In the genomic region with DNA sequence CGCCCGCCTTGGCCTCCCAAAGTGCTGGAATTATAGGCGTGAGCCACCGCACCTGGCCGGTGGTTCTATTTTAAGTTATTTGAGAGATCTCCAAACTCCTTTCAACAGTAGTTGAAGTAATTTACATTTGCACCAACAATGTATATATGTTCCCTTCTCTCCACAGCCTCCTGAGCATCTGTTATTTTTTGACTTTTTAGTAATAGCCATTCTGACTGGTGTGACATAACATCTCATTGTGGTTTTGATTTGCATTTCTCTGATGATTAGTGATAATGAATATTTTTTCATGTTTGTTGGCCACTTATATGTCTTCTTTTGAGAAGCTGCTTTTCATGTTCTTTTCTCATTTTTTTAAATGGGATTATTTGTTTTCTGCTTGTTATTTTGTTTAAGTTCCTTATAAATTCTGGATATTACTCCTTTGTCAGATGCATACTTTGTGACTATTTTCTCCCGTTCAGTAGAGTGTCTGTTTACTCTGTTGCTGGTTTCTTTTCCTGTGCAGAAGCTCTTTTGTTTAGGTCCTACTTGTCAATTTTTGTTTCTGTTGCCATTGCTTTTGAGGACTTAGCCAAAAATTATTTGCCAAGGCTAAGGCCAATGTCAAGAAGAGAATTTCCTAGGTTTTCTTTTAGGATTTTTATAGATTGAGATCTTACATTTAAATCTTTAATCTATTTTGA, we compare ENCODE assay signal across 17 cellular contexts.
A peak's percentile ranks its signal among the peaks of the same experiment; 100 is the strongest.
DNase-seq lines count a peak whose midpoint lies in the region; ATAC-seq and TF ChIP-seq lines count a peak whose summit lies in the region.
"Had no signal": no experiment of that assay in that cellular context is flagged by ENCODE, and none has a peak within 500 bp of the region (broad histone marks: within the 10 kb centered on the region; RNA-seq: fewer than 3 reads in every experiment).

No MANE protein-coding gene starts in this region.

- POLR2A ChIA-PET in activated B cell treated with CpG ODN at 0.5 μM for 24 hours (lab: Charles Lee): interaction anchor here (1.1 kb wide), 1 partner anchor 28 kb away, joined by 7 read pairs; no protein-coding TSS in a partner anchor

- H3K4me2 ChIP-seq in MM.1S (ENCODE audit: low read depth, low read length): no peak overlapping the region
- H3K4me2 ChIP-seq: A549 had no signal

- no peak for DNase-seq in activated B cell treated with CpG ODN at 0.5 μM for 24 hours
- DNase-seq in MM.1S: no peak
- no peak for DNase-seq in endodermal cell
- DNase-seq in GM20000 (ENCODE audit: low spot score): no peak
- DNase-seq: Caco-2; CD8-positive, alpha-beta memory T cell; DND-41; GDM1; GM23248; Karpas-422 had no signal

- H3K27ac ChIP-seq in MM.1S (ENCODE audit: low read length) (no peak overlapping the region), endodermal cell (ENCODE audit: low read depth, low read length) (no peak overlapping the region)
- H3K27ac ChIP-seq: A549, GM23248 had no signal

- intact Hi-C loops in activated B cell treated with CpG ODN at 0.5 μM for 24 hours (cut with micrococcal nuclease): loop anchor here (1.0 kb wide), 1 partner anchor 14 kb away; no protein-coding TSS in a partner anchor

- H4K20me1 ChIP-seq in MM.1S (ENCODE audit: insufficient read depth, low read length): no peaks in the 10 kb centered on the region

- no peaks in the 10 kb centered on the region for H3K4me1 ChIP-seq in MM.1S (ENCODE audit: low read length)
- H3K4me1 ChIP-seq in endodermal cell (ENCODE audit: control insufficient read depth, insufficient read depth, low read length): no peaks in the 10 kb centered on the region
- H3K4me1 ChIP-seq: A549, Caco-2 had no signal

- no peaks in the 10 kb centered on the region for H3K79me2 ChIP-seq in MM.1S (ENCODE audit: low read length)

- no peak overlapping the region for H3K9ac ChIP-seq in MM.1S (ENCODE audit: low read length)
- no peak overlapping the region for H3K9ac ChIP-seq in endodermal cell (ENCODE audit: extremely low read depth, low read length, poor library complexity, severe bottlenecking)
- H3K9ac ChIP-seq: GM23248 had no signal

- H3K4me1 Mint-ChIP-seq in activated B cell treated with CpG ODN at 0.5 μM for 24 hours: peaks cover 47% of the 10 kb centered on the region
- peaks cover 45% of the 10 kb centered on the region for H3K4me1 Mint-ChIP-seq in stimulated activated memory B cell treated with anti-CD40 and anti-IgM and Interleukin-4, amounts not matched to agents 10 μg/mL and 1 μg/mL and 100 μg/mL, for 72 hours
- H3K4me1 Mint-ChIP-seq in endodermal cell: no peaks in the 10 kb centered on the region
- H3K4me1 Mint-ChIP-seq: CD8-positive, alpha-beta memory T cell had no signal

- no peak for TF ChIP-seq CTCF in activated B cell treated with CpG ODN at 0.5 μM for 24 hours (IDR thresholded peaks at IDR 0.05)
- TF ChIP-seq CTCF in MM.1S (IDR thresholded peaks at IDR 0.05; ENCODE audit: low read length): no peak
- TF ChIP-seq CTCF in endodermal cell (conservative IDR thresholded peaks at IDR 0.05): no peak
- no peak for TF ChIP-seq CTCF in GM20000 (IDR thresholded peaks at IDR 0.05; ENCODE audit: extremely low read depth, missing control alignments)

- H3K4me3 ChIP-seq in MM.1S (ENCODE audit: low read length) (no peak overlapping the region), endodermal cell (ENCODE audit: low read length) (no peak overlapping the region)
- H3K4me3 ChIP-seq: A549, GM23248, K562 had no signal

- WGBS in endodermal cell (ENCODE audit: insufficient coverage in 1 of 2, insufficient read length in 1 of 2), 2 experiments: 88 to 90% methylated on average over 1 to 6 of the region's 6 CpGs

- ATAC-seq in GM19043 (IDR thresholded peaks at IDR 0.05; ENCODE audit: low read depth, unreplicated experiment) (peak; percentile 50), HG03354 (IDR thresholded peaks at IDR 0.05; ENCODE audit: poor library complexity, severe bottlenecking, unreplicated experiment) (peak; percentile 64), activated B cell treated with CpG ODN at 0.5 μM for 24 hours (ENCODE audit: low read depth) (no peak), HG03196 (IDR thresholded peaks at IDR 0.05; ENCODE audit: unreplicated experiment) (no peak)
- no peak for ATAC-seq in stimulated activated memory B cell treated with anti-CD40 and anti-IgM and Interleukin-4, amounts not matched to agents 10 μg/mL and 1 μg/mL and 100 μg/mL, for 72 hours
- ATAC-seq: A549, HCT116, K562 had no signal

- no peak overlapping the region for H3K4me3 Mint-ChIP-seq in activated B cell treated with CpG ODN at 0.5 μM for 24 hours
- H3K4me3 Mint-ChIP-seq in stimulated activated memory B cell treated with anti-CD40 and anti-IgM and Interleukin-4, amounts not matched to agents 10 μg/mL and 1 μg/mL and 100 μg/mL, for 72 hours: no peak overlapping the region
- H3K4me3 Mint-ChIP-seq in endodermal cell: no peak overlapping the region
- H3K4me3 Mint-ChIP-seq: CD8-positive, alpha-beta memory T cell had no signal

- H3K9me3 Mint-ChIP-seq in activated B cell treated with CpG ODN at 0.5 μM for 24 hours (peaks cover 4% of the 10 kb centered on the region), endodermal cell (no peaks in the 10 kb centered on the region)
- peaks cover 8% of the 10 kb centered on the region for H3K9me3 Mint-ChIP-seq in stimulated activated memory B cell treated with anti-CD40 and anti-IgM and Interleukin-4, amounts not matched to agents 10 μg/mL and 1 μg/mL and 100 μg/mL, for 72 hours

- no peaks in the 10 kb centered on the region for H3K27me3 ChIP-seq in MM.1S (replicated peaks; ENCODE audit: insufficient read depth, low read length)
- H3K27me3 ChIP-seq in endodermal cell (ENCODE audit: control insufficient read depth, insufficient read depth, low read length, poor library complexity, severe bottlenecking): no peaks in the 10 kb centered on the region

- H3K27me3 Mint-ChIP-seq in activated B cell treated with CpG ODN at 0.5 μM for 24 hours (no peaks in the 10 kb centered on the region), endodermal cell (ENCODE audit: insufficient read depth) (no peaks in the 10 kb centered on the region)
- H3K27me3 Mint-ChIP-seq in stimulated activated memory B cell treated with anti-CD40 and anti-IgM and Interleukin-4, amounts not matched to agents 10 μg/mL and 1 μg/mL and 100 μg/mL, for 72 hours: no peaks in the 10 kb centered on the region
- H3K27me3 Mint-ChIP-seq: CD8-positive, alpha-beta memory T cell had no signal

- peaks cover 36% of the 10 kb centered on the region for H3K36me3 Mint-ChIP-seq in activated B cell treated with CpG ODN at 0.5 μM for 24 hours (ENCODE audit: low read depth)
- peaks cover 48% of the 10 kb centered on the region for H3K36me3 Mint-ChIP-seq in stimulated activated memory B cell treated with anti-CD40 and anti-IgM and Interleukin-4, amounts not matched to agents 10 μg/mL and 1 μg/mL and 100 μg/mL, for 72 hours
- H3K36me3 Mint-ChIP-seq in endodermal cell (ENCODE audit: low read depth): no peaks in the 10 kb centered on the region
- H3K36me3 Mint-ChIP-seq: CD8-positive, alpha-beta memory T cell had no signal

- H2AFZ ChIP-seq in MM.1S (ENCODE audit: low read length): no peak overlapping the region
- H2AFZ ChIP-seq: GM23248 had no signal

- CTCF ChIA-PET in activated B cell treated with CpG ODN at 0.5 μM for 24 hours (lab: Charles Lee): no interaction called here

- H3K36me3 ChIP-seq in MM.1S (replicated peaks; ENCODE audit: insufficient read depth, low read length) (no peaks in the 10 kb centered on the region), endodermal cell (ENCODE audit: control insufficient read depth, insufficient read depth, low read length) (no peaks in the 10 kb centered on the region)

- no peaks in the 10 kb centered on the region for H3K9me2 ChIP-seq in MM.1S (replicated peaks; ENCODE audit: insufficient read depth, low read length)

- H3F3A ChIP-seq in MM.1S (ENCODE audit: insufficient read depth, low read length): no peaks in the 10 kb centered on the region

- H3K27ac Mint-ChIP-seq in activated B cell treated with CpG ODN at 0.5 μM for 24 hours: peak overlapping the region; percentile 3
- H3K27ac Mint-ChIP-seq in stimulated activated memory B cell treated with anti-CD40 and anti-IgM and Interleukin-4, amounts not matched to agents 10 μg/mL and 1 μg/mL and 100 μg/mL, for 72 hours: peak overlapping the region; percentile 55
- no peak overlapping the region for H3K27ac Mint-ChIP-seq in endodermal cell
- H3K27ac Mint-ChIP-seq: CD8-positive, alpha-beta memory T cell had no signal

- H3K9me3 ChIP-seq in MM.1S (replicated peaks; ENCODE audit: insufficient read depth, low read length): no peaks in the 10 kb centered on the region
- no peaks in the 10 kb centered on the region for H3K9me3 ChIP-seq in endodermal cell (ENCODE audit: control insufficient read depth, low read length)
- H3K9me3 ChIP-seq: A549, Caco-2 had no signal

Comparison
In these comparisons a context has a peak if more than half of its experiments do, and no peak if none do; other contexts are left out.
1. ATAC-seq: peak in GM19043 (single experiment) and HG03354 (single experiment); none in activated B cell treated with CpG ODN at 0.5 μM for 24 hours (single experiment), stimulated activated memory B cell treated with anti-CD40 and anti-IgM and Interleukin-4, amounts not matched to agents 10 μg/mL and 1 μg/mL and 100 μg/mL, for 72 hours (single experiment) and HG03196 (single experiment).